In genomic region chr2:219668316-219668715, GRCh38 we compare ENCODE assay signal across 36 cellular contexts. TPM values are rescaled to one million over a fixed set of nuclear protein-coding genes. Genes with fewer than 3 reads are reported as not detected.
"Had no signal": no experiment of that assay in that cellular context is flagged by ENCODE, and none has a peak within 500 bp of the region (broad histone marks: within the 10 kb centered on the region; RNA-seq: fewer than 3 reads in every experiment).

No MANE protein-coding gene starts in this region.

- H3K4me3 ChIP-seq: adrenal gland, body of pancreas, esophagus squamous epithelium, gastroesophageal sphincter had no signal

- H3K9me3 ChIP-seq: adrenal gland, body of pancreas, esophagus squamous epithelium, gastroesophageal sphincter had no signal

- H3K27me3 ChIP-seq: body of pancreas, gastroesophageal sphincter had no signal

- H3K4me1 ChIP-seq: adrenal gland, body of pancreas had no signal

- H3K9me3 Mint-ChIP-seq: activated B cell treated with CpG ODN at 0.5 μM for 24 hours; activated CD8-positive, alpha-beta T cell treated with anti-CD3 and anti-CD28 coated beads for 36 hours; activated naive CD4-positive, alpha-beta T cell treated with anti-CD3 and anti-CD28 coated beads, Interleukin-2, amount 50 U/mL, for 24 hours; activated naive CD8-positive, alpha-beta T cell treated with anti-CD3 and anti-CD28 coated beads for 36 hours; activated naive CD8-positive, alpha-beta T cell treated with anti-CD3 and anti-CD28 coated beads, Interleukin-2, amount 50 U/mL, for 24 hours; activated T-cell treated with anti-CD3 and anti-CD28 coated beads, Interleukin-2, amount 50 U/mL, for 4 hours; effector memory CD8-positive, alpha-beta T cell; T-helper 2 cell treated with Interferon-gamma antibody and Interleukin-4, amounts not matched to agents 5 μg/mL and 100 μg/mL, for 36 hours had no signal

- H3K27ac ChIP-seq: adrenal gland, body of pancreas, epithelial cell of prostate, esophagus squamous epithelium, gastroesophageal sphincter, WERI-Rb-1 had no signal

- H3K4me1 Mint-ChIP-seq: activated B cell treated with CpG ODN at 0.5 μM for 24 hours; activated naive CD4-positive, alpha-beta T cell treated with anti-CD3 and anti-CD28 coated beads, Interleukin-2, amount 50 U/mL, for 24 hours; activated naive CD8-positive, alpha-beta T cell treated with anti-CD3 and anti-CD28 coated beads for 36 hours; activated naive CD8-positive, alpha-beta T cell treated with anti-CD3 and anti-CD28 coated beads, Interleukin-2, amount 50 U/mL, for 24 hours; activated T-helper 17 cell treated with anti-CD3 and anti-CD28 coated beads, Interleukin-2, amount 50 U/mL, for 72 hours; T-helper 17 cell had no signal

- DNase-seq: activated B cell treated with CpG ODN at 0.5 μM for 24 hours; activated CD4-positive, alpha-beta T cell treated with anti-CD3 and anti-CD28 coated beads for 48 hours; activated CD4-positive, alpha-beta T cell treated with anti-CD3 and anti-CD28 coated beads, Interleukin-2, amount 50 U/mL, for 1 hour; activated CD4-positive, alpha-beta T cell treated with anti-CD3 and anti-CD28 coated beads, Interleukin-2, amount 50 U/mL, for 48 hours; activated CD8-positive, alpha-beta memory T cell treated with anti-CD3 and anti-CD28 coated beads for 24 hours; activated CD8-positive, alpha-beta T cell treated with anti-CD3 and anti-CD28 coated beads for 36 hours; activated effector memory CD4-positive, alpha-beta T cell treated with Interleukin-2 at 50 U/mL for 16 hours; activated gamma-delta T cell treated with Interleukin-2 at 50 U/mL for 16 hours; activated naive CD4-positive, alpha-beta T cell treated with Interleukin-2 at 50 U/mL for 16 hours; activated naive CD8-positive, alpha-beta T cell treated with anti-CD3 and anti-CD28 coated beads for 36 hours; activated naive CD8-positive, alpha-beta T cell treated with anti-CD3 and anti-CD28 coated beads, Interleukin-2, amount 50 U/mL, for 24 hours; activated T-cell treated with anti-CD3 and anti-CD28 coated beads, Interleukin-2, amount 50 U/mL, for 4 hours; adrenal gland; amygdala; aorta; body of pancreas; caudate nucleus; cortex of kidney; dermis blood vessel endothelial cell; effector CD4-positive, alpha-beta T cell; effector memory CD8-positive, alpha-beta T cell; esophagus squamous epithelium; foreskin melanocyte; T-helper 1 cell; T-helper 17 cell; T1000; WERI-Rb-1 had no signal

- H3K27ac Mint-ChIP-seq: activated B cell treated with CpG ODN at 0.5 μM for 24 hours; activated CD8-positive, alpha-beta T cell treated with anti-CD3 and anti-CD28 coated beads for 36 hours; activated naive CD4-positive, alpha-beta T cell treated with anti-CD3 and anti-CD28 coated beads, Interleukin-2, amount 50 U/mL, for 24 hours; activated naive CD8-positive, alpha-beta T cell treated with anti-CD3 and anti-CD28 coated beads for 36 hours; activated naive CD8-positive, alpha-beta T cell treated with anti-CD3 and anti-CD28 coated beads, Interleukin-2, amount 50 U/mL, for 24 hours; activated T-helper 17 cell treated with anti-CD3 and anti-CD28 coated beads, Interleukin-2, amount 50 U/mL, for 72 hours; effector memory CD8-positive, alpha-beta T cell; T-helper 17 cell; T-helper 2 cell treated with Interferon-gamma antibody and Interleukin-4, amounts not matched to agents 5 μg/mL and 100 μg/mL, for 36 hours had no signal

- H3K36me3 ChIP-seq: adrenal gland, esophagus squamous epithelium, gastroesophageal sphincter, WERI-Rb-1 had no signal

- ATAC-seq: activated CD4-positive, CD25-positive, alpha-beta regulatory T cell treated with anti-CD3 and anti-CD28 coated beads, Interleukin-2, amount 50 U/mL, for 24 hours; activated CD8-positive, alpha-beta T cell treated with anti-CD3 and anti-CD28 coated beads for 36 hours; activated naive CD8-positive, alpha-beta T cell treated with anti-CD3 and anti-CD28 coated beads, Interleukin-2, amount 50 U/mL, for 24 hours; activated T-cell treated with anti-CD3 and anti-CD28 coated beads, Interleukin-2, amount 50 U/mL, for 4 hours; activated T-helper 17 cell treated with anti-CD3 and anti-CD28 coated beads, Interleukin-2, amount 50 U/mL, for 72 hours; body of pancreas; effector memory CD8-positive, alpha-beta T cell; gastroesophageal sphincter; T-helper 17 cell had no signal

- H3K4me3 Mint-ChIP-seq: activated B cell treated with CpG ODN at 0.5 μM for 24 hours; activated CD8-positive, alpha-beta T cell treated with anti-CD3 and anti-CD28 coated beads for 36 hours; activated naive CD4-positive, alpha-beta T cell treated with anti-CD3 and anti-CD28 coated beads, Interleukin-2, amount 50 U/mL, for 24 hours; activated naive CD8-positive, alpha-beta T cell treated with anti-CD3 and anti-CD28 coated beads for 36 hours; activated naive CD8-positive, alpha-beta T cell treated with anti-CD3 and anti-CD28 coated beads, Interleukin-2, amount 50 U/mL, for 24 hours; activated T-cell treated with anti-CD3 and anti-CD28 coated beads, Interleukin-2, amount 50 U/mL, for 4 hours; activated T-helper 17 cell treated with anti-CD3 and anti-CD28 coated beads, Interleukin-2, amount 50 U/mL, for 72 hours; effector memory CD8-positive, alpha-beta T cell; T-helper 17 cell; T-helper 2 cell treated with Interferon-gamma antibody and Interleukin-4, amounts not matched to agents 5 μg/mL and 100 μg/mL, for 36 hours had no signal

- H3K36me3 Mint-ChIP-seq: activated naive CD4-positive, alpha-beta T cell treated with anti-CD3 and anti-CD28 coated beads, Interleukin-2, amount 50 U/mL, for 24 hours; activated naive CD8-positive, alpha-beta T cell treated with anti-CD3 and anti-CD28 coated beads for 36 hours had no signal

- FAIRE-seq: colon, endometrium, endothelial cell of umbilical vein had no signal

RNA-seq across cellular contexts. Expression of gene SLC4A3, which starts 40.9 kb away (rescaled TPM):
- total RNA-seq: activated B cell treated with CpG ODN at 0.5 μM for 24 hours; activated CD8-positive, alpha-beta T cell treated with anti-CD3 and anti-CD28 coated beads for 36 hours; activated T-helper 17 cell treated with anti-CD3 and anti-CD28 coated beads, Interleukin-2, amount 50 U/mL, for 72 hours had no signal
